Comparison of ENCODE assay signal across 17 cellular contexts in the genomic region with DNA sequence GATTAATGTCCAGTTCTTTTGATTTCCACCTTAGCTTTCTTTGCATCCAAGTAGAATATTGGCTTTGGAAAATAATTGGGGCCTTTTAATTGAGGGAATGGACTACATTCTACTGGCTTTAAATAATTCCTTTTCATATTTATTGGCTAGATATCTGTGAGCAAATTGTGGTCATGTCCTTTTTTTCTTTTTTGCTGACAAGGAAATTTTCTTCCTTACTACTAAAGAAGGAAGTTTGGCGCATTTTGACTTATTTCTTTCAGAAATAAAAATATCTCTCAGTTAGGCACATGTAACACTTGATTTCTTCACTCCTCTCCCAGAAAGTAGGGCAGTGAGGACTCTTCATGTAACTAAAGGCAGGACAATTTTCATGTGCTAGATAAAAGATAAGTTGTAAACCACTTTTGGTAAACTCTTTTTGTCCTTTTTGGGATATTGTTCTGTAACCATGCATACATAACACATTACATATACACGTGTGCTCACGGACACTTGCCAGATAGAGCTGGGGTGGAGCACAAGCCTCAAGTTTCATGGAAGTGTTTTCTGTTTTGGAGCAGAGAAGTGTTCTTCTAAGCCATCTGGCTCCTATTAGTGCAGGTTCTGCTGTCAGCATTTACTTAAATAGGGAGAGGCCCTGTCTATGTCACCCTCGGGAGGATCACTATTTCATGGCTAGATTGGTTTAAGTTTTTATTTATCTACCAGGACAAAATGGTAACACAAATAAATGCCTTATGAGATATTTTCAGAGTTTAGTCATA.
DNase-seq lines count a peak whose midpoint lies in the region; ATAC-seq, FAIRE-seq and TF ChIP-seq lines count a peak whose summit lies in the region.
"Had no signal": no experiment of that assay in that cellular context is flagged by ENCODE, and none has a peak within 500 bp of the region (broad histone marks: within the 10 kb centered on the region; RNA-seq: fewer than 3 reads in every experiment).

No MANE protein-coding gene starts in this region.

- ATAC-seq in Right ventricle myocardium superior (ENCODE audit: poor library complexity) (peak; percentile 49), right cardiac atrium (no peak), SK-N-SH treated with all-trans-retinoic acid at 6 μM for 48 hours (no peak)

- H3K36me3 Mint-ChIP-seq in astrocyte (ENCODE audit: low read depth, unreplicated experiment) = no peaks in the 10 kb centered on the region
- H3K36me3 Mint-ChIP-seq in glutamatergic neuron (ENCODE audit: unreplicated experiment) = no peaks in the 10 kb centered on the region
- H3K36me3 Mint-ChIP-seq in immature natural killer cell = no peaks in the 10 kb centered on the region

- no peak overlapping the region for H3K4me3 ChIP-seq in right cardiac atrium (ENCODE audit: low read length)
- H3K4me3 ChIP-seq in astrocyte (ENCODE audit: insufficient read depth, low read depth, low read length) = no peak overlapping the region
- H3K4me3 ChIP-seq in uterus = no peak overlapping the region
- H3K4me3 ChIP-seq: heart right ventricle, MG63, upper lobe of left lung had no signal

- DNase-seq in Right ventricle myocardium superior (no peak), right cardiac atrium (no peak), astrocyte (ENCODE audit: low read depth) (peak; percentile 6), glutamatergic neuron (no peak), uterus (peak; percentile 17 to 28), immature natural killer cell (no peak)
- DNase-seq in activated naive CD4-positive, alpha-beta T cell (lab: John Stamatoyannopoulos, UW) = no peak
- DNase-seq: activated naive CD4-positive, alpha-beta T cell treated with Interleukin-2 at 50 U/mL for 16 hours; Calu3; endodermal cell; heart right ventricle; MG63; NCI-H2107; stimulated activated CD4-positive, alpha-beta T cell treated with anti-CD3 and anti-CD28 coated beads, Interleukin-4, amount 100 ng/mL, for 1 hour; upper lobe of left lung had no signal

- H3K9me3 ChIP-seq in right cardiac atrium (ENCODE audit: control insufficient read depth, low read length) (no peaks in the 10 kb centered on the region), astrocyte (ENCODE audit: insufficient read depth, low read depth, low read length) (no peaks in the 10 kb centered on the region), uterus (no peaks in the 10 kb centered on the region)
- H3K9me3 ChIP-seq: heart right ventricle, MG63, upper lobe of left lung had no signal

- intact Hi-C loops in Right ventricle myocardium superior (cut with DNase I) (no loop called here), right cardiac atrium (cut with DNase I) (no loop called here), uterus (cut with DNase I; ENCODE audit: low total_unique reads) (no loop called here)

- H4K20me1 ChIP-seq in astrocyte (ENCODE audit: insufficient read depth, low read length) = no peaks in the 10 kb centered on the region

- H3K27me3 ChIP-seq in right cardiac atrium (ENCODE audit: control insufficient read depth, insufficient read depth) = no peaks in the 10 kb centered on the region
- no peaks in the 10 kb centered on the region for H3K27me3 ChIP-seq in astrocyte (ENCODE audit: insufficient read depth, low read length)
- no peaks in the 10 kb centered on the region for H3K27me3 ChIP-seq in uterus
- H3K27me3 ChIP-seq: heart right ventricle, MG63, upper lobe of left lung had no signal

- H3K4me1 ChIP-seq in right cardiac atrium (ENCODE audit: control insufficient read depth, insufficient read depth, low read length) (no peaks in the 10 kb centered on the region), astrocyte (ENCODE audit: insufficient read depth, low read length) (no peaks in the 10 kb centered on the region), uterus (no peaks in the 10 kb centered on the region)
- H3K4me1 ChIP-seq: upper lobe of left lung had no signal

- no peak overlapping the region for H3K4me3 Mint-ChIP-seq in astrocyte (ENCODE audit: unreplicated experiment)
- H3K4me3 Mint-ChIP-seq in glutamatergic neuron (ENCODE audit: unreplicated experiment) = peak overlapping the region; percentile 52
- no peak overlapping the region for H3K4me3 Mint-ChIP-seq in immature natural killer cell
- H3K4me3 Mint-ChIP-seq: endodermal cell had no signal

- H3K9me3 Mint-ChIP-seq in astrocyte (ENCODE audit: unreplicated experiment) (peaks cover 3% of the 10 kb centered on the region), glutamatergic neuron (ENCODE audit: unreplicated experiment) (peaks cover 1% of the 10 kb centered on the region), immature natural killer cell (peaks cover 6 to 27% (median 8%) of the 10 kb centered on the region in 6 donors)
- H3K9me3 Mint-ChIP-seq: endodermal cell had no signal

- no peaks in the 10 kb centered on the region for H3K79me2 ChIP-seq in astrocyte (ENCODE audit: insufficient read depth, low read length)

- H3K36me3 ChIP-seq in astrocyte (ENCODE audit: insufficient read depth, low read length) = no peaks in the 10 kb centered on the region
- H3K36me3 ChIP-seq in uterus = no peaks in the 10 kb centered on the region
- H3K36me3 ChIP-seq: heart right ventricle, MG63, upper lobe of left lung had no signal

- TF ChIP-seq CTCF in astrocyte (IDR thresholded peaks at IDR 0.05; ENCODE audit: insufficient read depth, low read depth, low read length) = no peak
- no peak for TF ChIP-seq CTCF in glutamatergic neuron (IDR thresholded peaks at IDR 0.05; ENCODE audit: partially characterized antibody, unreplicated experiment)
- TF ChIP-seq CTCF in uterus (IDR thresholded peaks at IDR 0.05) = no peak

- H3K9ac ChIP-seq in astrocyte (ENCODE audit: low read length) = no peak overlapping the region

- H3K27ac ChIP-seq in right cardiac atrium (ENCODE audit: low read length) (no peak overlapping the region), astrocyte (ENCODE audit: low read depth, low read length) (no peak overlapping the region), uterus (peak overlapping the region; percentile 7 to 36)
- H3K27ac ChIP-seq: heart right ventricle, upper lobe of left lung had no signal

- H3K27me3 Mint-ChIP-seq in astrocyte (ENCODE audit: low read depth, unreplicated experiment) (no peaks in the 10 kb centered on the region), glutamatergic neuron (ENCODE audit: unreplicated experiment) (no peaks in the 10 kb centered on the region), immature natural killer cell (ENCODE audit: low read depth in 3 of 3) (no peaks in the 10 kb centered on the region)

- H3K27ac Mint-ChIP-seq in astrocyte (ENCODE audit: unreplicated experiment) = no peak overlapping the region
- H3K27ac Mint-ChIP-seq in glutamatergic neuron (ENCODE audit: unreplicated experiment) = peak overlapping the region; percentile 62
- no peak overlapping the region for H3K27ac Mint-ChIP-seq in immature natural killer cell
- H3K27ac Mint-ChIP-seq: endodermal cell had no signal

- TF ChIP-seq POLR2A in uterus (IDR thresholded peaks at IDR 0.05) = no peak

- H3K4me1 Mint-ChIP-seq in astrocyte (ENCODE audit: low read depth, unreplicated experiment) = no peaks in the 10 kb centered on the region
- peaks cover 21% of the 10 kb centered on the region for H3K4me1 Mint-ChIP-seq in glutamatergic neuron (ENCODE audit: low read depth, unreplicated experiment)
- no peaks in the 10 kb centered on the region for H3K4me1 Mint-ChIP-seq in immature natural killer cell
- H3K4me1 Mint-ChIP-seq: endodermal cell had no signal

- H3K4me2 ChIP-seq in astrocyte (ENCODE audit: low read length) = no peak overlapping the region

- WGBS in right cardiac atrium = 60% methylated on average over 4 of the region's 4 CpGs

- no peak overlapping the region for H2AFZ ChIP-seq in astrocyte (ENCODE audit: low read depth, low read length)

- no peak for FAIRE-seq in astrocyte (lab: Jason Lieb, UNC)
- FAIRE-seq: bronchial epithelial cell had no signal

TF ChIP-seq in SK-N-SH treated with all-trans-retinoic acid at 6 μM for 48 hours, 23 proteins besides CTCF, POLR2A, EP300 and RAD21 (continues in another document):
- TF ChIP-seq, protein P1, sequence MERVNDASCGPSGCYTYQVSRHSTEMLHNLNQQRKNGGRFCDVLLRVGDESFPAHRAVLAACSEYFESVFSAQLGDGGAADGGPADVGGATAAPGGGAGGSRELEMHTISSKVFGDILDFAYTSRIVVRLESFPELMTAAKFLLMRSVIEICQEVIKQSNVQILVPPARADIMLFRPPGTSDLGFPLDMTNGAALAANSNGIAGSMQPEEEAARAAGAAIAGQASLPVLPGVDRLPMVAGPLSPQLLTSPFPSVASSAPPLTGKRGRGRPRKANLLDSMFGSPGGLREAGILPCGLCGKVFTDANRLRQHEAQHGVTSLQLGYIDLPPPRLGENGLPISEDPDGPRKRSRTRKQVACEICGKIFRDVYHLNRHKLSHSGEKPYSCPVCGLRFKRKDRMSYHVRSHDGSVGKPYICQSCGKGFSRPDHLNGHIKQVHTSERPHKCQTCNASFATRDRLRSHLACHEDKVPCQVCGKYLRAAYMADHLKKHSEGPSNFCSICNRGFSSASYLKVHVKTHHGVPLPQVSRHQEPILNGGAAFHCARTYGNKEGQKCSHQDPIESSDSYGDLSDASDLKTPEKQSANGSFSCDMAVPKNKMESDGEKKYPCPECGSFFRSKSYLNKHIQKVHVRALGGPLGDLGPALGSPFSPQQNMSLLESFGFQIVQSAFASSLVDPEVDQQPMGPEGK (CRISPR knock-in tag; IDR thresholded peaks at IDR 0.05; ENCODE audit: borderline replicate concordance) = no peak
- TF ChIP-seq ARNTL (CRISPR knock-in tag; IDR thresholded peaks at IDR 0.05; ENCODE audit: borderline replicate concordance, low read depth) (no peak), RARB (CRISPR knock-in tag; IDR thresholded peaks at IDR 0.05) (no peak), CSDC2 (CRISPR knock-in tag; IDR thresholded peaks at IDR 0.05) (no peak), ZNF8 (CRISPR knock-in tag; IDR thresholded peaks at IDR 0.05) (no peak)
- TF ChIP-seq, protein P2, sequence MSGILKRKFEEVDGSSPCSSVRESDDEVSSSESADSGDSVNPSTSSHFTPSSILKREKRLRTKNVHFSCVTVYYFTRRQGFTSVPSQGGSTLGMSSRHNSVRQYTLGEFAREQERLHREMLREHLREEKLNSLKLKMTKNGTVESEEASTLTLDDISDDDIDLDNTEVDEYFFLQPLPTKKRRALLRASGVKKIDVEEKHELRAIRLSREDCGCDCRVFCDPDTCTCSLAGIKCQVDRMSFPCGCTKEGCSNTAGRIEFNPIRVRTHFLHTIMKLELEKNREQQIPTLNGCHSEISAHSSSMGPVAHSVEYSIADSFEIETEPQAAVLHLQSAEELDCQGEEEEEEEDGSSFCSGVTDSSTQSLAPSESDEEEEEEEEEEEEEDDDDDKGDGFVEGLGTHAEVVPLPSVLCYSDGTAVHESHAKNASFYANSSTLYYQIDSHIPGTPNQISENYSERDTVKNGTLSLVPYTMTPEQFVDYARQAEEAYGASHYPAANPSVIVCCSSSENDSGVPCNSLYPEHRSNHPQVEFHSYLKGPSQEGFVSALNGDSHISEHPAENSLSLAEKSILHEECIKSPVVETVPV (CRISPR knock-in tag; IDR thresholded peaks at IDR 0.05) = no peak

Comparison
In these comparisons a context has a peak if more than half of its experiments do, and no peak if none do; other contexts are left out.
1. DNase-seq: peak in astrocyte (single experiment) and uterus (2 of 2); none in Right ventricle myocardium superior (single experiment), right cardiac atrium (0 of 3), glutamatergic neuron (single experiment), activated naive CD4-positive, alpha-beta T cell (0 of 4) and immature natural killer cell (0 of 3).
2. H3K27ac ChIP-seq: peak in uterus (2 of 2); none in right cardiac atrium (single experiment) and astrocyte (single experiment).